In the genomic region with DNA sequence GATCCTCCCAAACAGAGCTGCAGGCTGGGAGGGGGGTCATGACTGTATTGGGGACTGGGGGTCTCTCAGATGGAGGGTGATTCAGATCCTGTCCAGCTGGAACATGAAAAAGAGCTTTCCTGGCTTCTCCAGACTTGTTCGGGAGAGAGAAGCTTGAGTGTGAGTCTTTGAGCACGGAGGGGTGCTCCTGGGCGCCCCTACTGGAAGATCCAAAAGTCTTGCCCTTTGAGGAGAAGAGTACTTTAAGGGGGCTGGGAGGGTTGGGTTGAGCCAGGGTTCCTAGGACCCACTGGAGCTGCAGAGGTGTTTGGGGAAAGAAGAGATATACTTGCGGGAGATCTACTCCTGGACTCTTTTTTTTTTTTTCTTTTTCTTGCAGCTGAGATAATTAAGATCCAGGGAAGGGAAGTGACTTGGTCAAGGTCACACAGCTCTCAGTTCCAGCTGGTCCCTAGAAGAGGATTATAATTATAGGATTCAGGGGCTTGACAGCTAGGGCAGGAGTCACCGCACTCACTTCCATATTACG, we compare ENCODE assay signal across 8 cellular contexts. TPM values are rescaled to one million over a fixed set of nuclear protein-coding genes. Genes with fewer than 3 reads are reported as not detected.
DNase-seq lines count a peak whose midpoint lies in the region; ATAC-seq and TF ChIP-seq lines count a peak whose summit lies in the region.

No MANE protein-coding gene starts in this region.

- TF ChIP-seq CTCF in NB4 (IDR thresholded peaks at IDR 0.05; ENCODE audit: low read depth, low read length) (peak; percentile 65), gastroesophageal sphincter (IDR thresholded peaks at IDR 0.05) (peak in 3 of 4 experiments; percentile 30 to 59 (median 47)), osteocyte (IDR thresholded peaks at IDR 0.05) (peak; percentile 60)

- no peak for ATAC-seq in activated T-helper 17 cell treated with anti-CD3 and anti-CD28 coated beads, Interleukin-2, amount 50 U/mL, for 72 hours (replicated peaks)
- ATAC-seq in gastroesophageal sphincter (no peak), HG02840 (IDR thresholded peaks at IDR 0.05; ENCODE audit: low FRiP score, unreplicated experiment) (no peak)

- no peaks in the 10 kb centered on the region for H3K27me3 ChIP-seq in gastroesophageal sphincter

- peak overlapping the region; percentile 93 for H3K4me3 ChIP-seq in NB4 (ENCODE audit: low read depth, low read length)
- peak overlapping the region; percentile 67 to 98 for H3K4me3 ChIP-seq in gastroesophageal sphincter

- H3K9me3 ChIP-seq in gastroesophageal sphincter, result no peaks in the 10 kb centered on the region

- H3K36me3 ChIP-seq in gastroesophageal sphincter, result no peaks in the 10 kb centered on the region

- peaks cover 51% of the 10 kb centered on the region for H3K4me1 Mint-ChIP-seq in activated T-helper 17 cell treated with anti-CD3 and anti-CD28 coated beads, Interleukin-2, amount 50 U/mL, for 72 hours
- H3K4me1 Mint-ChIP-seq in osteocyte (ENCODE audit: unreplicated experiment), result peaks cover 73% of the 10 kb centered on the region

- WGBS in gastroesophageal sphincter (ENCODE audit: low coverage in 1 of 2), 2 donors, result 0 to 7% methylated on average over 2 to 5 of the region's 6 CpGs

- H3K4me3 Mint-ChIP-seq in activated T-helper 17 cell treated with anti-CD3 and anti-CD28 coated beads, Interleukin-2, amount 50 U/mL, for 72 hours, result peak overlapping the region; percentile 98
- H3K4me3 Mint-ChIP-seq in osteocyte (ENCODE audit: unreplicated experiment), result peak overlapping the region; percentile 97

- H3K27ac Mint-ChIP-seq in activated T-helper 17 cell treated with anti-CD3 and anti-CD28 coated beads, Interleukin-2, amount 50 U/mL, for 72 hours, result peak overlapping the region; percentile 100
- H3K27ac Mint-ChIP-seq in osteocyte (ENCODE audit: unreplicated experiment), result peak overlapping the region; percentile 95

- no peaks in the 10 kb centered on the region for H3K9me3 Mint-ChIP-seq in activated T-helper 17 cell treated with anti-CD3 and anti-CD28 coated beads, Interleukin-2, amount 50 U/mL, for 72 hours
- no peaks in the 10 kb centered on the region for H3K9me3 Mint-ChIP-seq in osteocyte (ENCODE audit: unreplicated experiment)

- H3K36me3 Mint-ChIP-seq in activated T-helper 17 cell treated with anti-CD3 and anti-CD28 coated beads, Interleukin-2, amount 50 U/mL, for 72 hours (ENCODE audit: low read depth), result peaks cover 41% of the 10 kb centered on the region
- H3K36me3 Mint-ChIP-seq in osteocyte (ENCODE audit: unreplicated experiment), result no peaks in the 10 kb centered on the region

- H3K27ac ChIP-seq in gastroesophageal sphincter, result peak overlapping the region; percentile 61 to 97 (median 91)

- H3K4me1 ChIP-seq in gastroesophageal sphincter, result peaks cover 3 to 95% (median 73%) of the 10 kb centered on the region in 3 donors

- H3K27me3 Mint-ChIP-seq in activated T-helper 17 cell treated with anti-CD3 and anti-CD28 coated beads, Interleukin-2, amount 50 U/mL, for 72 hours, result no peaks in the 10 kb centered on the region
- no peaks in the 10 kb centered on the region for H3K27me3 Mint-ChIP-seq in osteocyte (ENCODE audit: unreplicated experiment)

- DNase-seq in NOMO-1 treated with DMSO at 0.1 percent for 48 hours (lab: John Stamatoyannopoulos, UW; ENCODE audit: unreplicated experiment) (peak; percentile 52), NOMO-1 treated with dmso at 0.1 percent for 144 hours (lab: John Stamatoyannopoulos, UW; ENCODE audit: unreplicated experiment) (no peak), NB4 (ENCODE audit: low read depth) (peak; percentile 72), osteocyte (ENCODE audit: extremely low spot score, unreplicated experiment) (no peak), NCI-H1092 (lab: John Stamatoyannopoulos, UW) (no peak)

- TF ChIP-seq POLR2A in NB4 (IDR thresholded peaks at IDR 0.05; ENCODE audit: extremely low read depth, insufficient read length) (no peak), gastroesophageal sphincter (IDR thresholded peaks at IDR 0.05) (no peak)

- no peak for TF ChIP-seq EP300 in gastroesophageal sphincter (IDR thresholded peaks at IDR 0.05)

RNA-seq across cellular contexts. Expression of gene RARA, which starts 8.4 kb away (rescaled TPM):
- 10 to 100 TPM; 43.7 to 61.9 TPM for total RNA-seq in activated T-helper 17 cell treated with anti-CD3 and anti-CD28 coated beads, Interleukin-2, amount 50 U/mL, for 72 hours
- total RNA-seq in gastroesophageal sphincter, result 10 to 100 TPM; 18.5 to 41.8 (median 28.5) TPM
- 62.6 and 65.2 TPM in 2 replicates for total RNA-seq in osteocyte

RNA-seq across cellular contexts. Expression of gene CDC6, which starts 29.7 kb away (rescaled TPM):
- 100 to 1,000 TPM in 1 of 2 donors, 10 to 100 TPM in 1; 60.9 to 101 TPM for total RNA-seq in activated T-helper 17 cell treated with anti-CD3 and anti-CD28 coated beads, Interleukin-2, amount 50 U/mL, for 72 hours
- total RNA-seq in gastroesophageal sphincter, result 1 to 10 TPM in 2 of 4 donors, under 1 TPM in 1, not detected in 1; 0.54 to 2.2 (median 1.2) TPM
- total RNA-seq in osteocyte, result 6.7 and 10.8 TPM in 2 replicates

RNA-seq across cellular contexts. Expression of gene GJD3, which starts 47.1 kb away (rescaled TPM):
- not detected for total RNA-seq in activated T-helper 17 cell treated with anti-CD3 and anti-CD28 coated beads, Interleukin-2, amount 50 U/mL, for 72 hours
- total RNA-seq in gastroesophageal sphincter (1 to 10 TPM in 1 of 4 donors, not detected in 3; 2.5 TPM), osteocyte (0.40 TPM in 1 of 2 replicates, not detected in the other)

Comparison
In these comparisons a context has a peak if more than half of its experiments do, and no peak if none do; other contexts are left out.
1. DNase-seq: peak in NOMO-1 treated with DMSO at 0.1 percent for 48 hours (single experiment) and NB4 (single experiment); none in NOMO-1 treated with dmso at 0.1 percent for 144 hours (single experiment), osteocyte (single experiment) and NCI-H1092 (single experiment).
2. Peak in every context shown above with its lines, with median percentiles within 50 percentile points of each other: CTCF ChIP-seq.